8 cellular contexts compared by ENCODE assay signal in the genomic region with DNA sequence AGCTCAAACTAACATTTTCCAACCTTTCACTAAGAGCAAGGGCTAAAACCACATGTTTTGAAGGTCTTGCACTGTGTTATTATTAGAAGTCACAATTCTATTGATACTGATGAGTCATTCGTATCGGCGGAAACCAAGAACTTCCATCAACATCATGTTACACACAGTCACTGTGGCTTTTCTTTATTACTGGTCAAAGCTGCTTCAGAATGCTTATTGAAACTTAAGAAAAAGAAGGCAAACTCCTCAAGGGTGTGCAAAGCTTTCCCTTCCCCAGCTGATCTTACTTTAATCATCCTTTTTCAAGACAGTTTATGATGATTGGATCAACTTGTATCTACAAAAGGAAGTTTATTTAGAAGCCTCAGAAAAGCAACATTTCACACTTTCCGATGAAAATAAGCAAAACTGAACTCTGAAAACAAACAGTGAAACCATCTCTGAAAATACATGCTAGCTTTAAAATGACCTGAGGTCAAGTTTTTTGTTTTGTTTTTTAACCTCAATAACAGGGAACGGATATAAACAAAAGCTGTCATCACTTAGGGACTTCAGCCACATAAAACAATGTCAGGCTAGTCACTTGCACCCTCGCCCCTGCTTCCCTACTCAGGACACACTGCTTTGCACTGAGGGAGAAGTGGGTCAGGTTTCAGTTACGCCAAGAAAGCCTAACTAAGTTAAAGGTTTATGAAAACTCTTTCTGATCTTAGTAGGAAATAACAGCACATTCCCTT. TPM values are rescaled to one million over a fixed set of nuclear protein-coding genes. Genes with fewer than 3 reads are reported as not detected.
DNase-seq lines count a peak whose midpoint lies in the region; ATAC-seq lines count a peak whose summit lies in the region.

No MANE protein-coding gene starts in this region.

- POLR2A ChIA-PET in activated CD4-positive, alpha-beta memory T cell treated with anti-CD3 and anti-CD28 coated beads for 36 hours (lab: Charles Lee) = interaction anchor here (0.7 to 6.1 kb wide), 36 partner anchors 8 to 465 kb away, joined by 3 to 52 read pairs (median 5); partner anchors contain the start of genes BACH2 and MDN1

- H3K27me3 Mint-ChIP-seq in activated CD4-positive, alpha-beta memory T cell treated with anti-CD3 and anti-CD28 coated beads for 36 hours = no peaks in the 10 kb centered on the region

- H3K36me3 Mint-ChIP-seq in activated CD4-positive, alpha-beta memory T cell treated with anti-CD3 and anti-CD28 coated beads for 36 hours = peaks cover 30% of the 10 kb centered on the region

- DNase-seq in COLO829 (ENCODE audit: low spot score) = peak; percentile 53
- peak; percentile 47 for DNase-seq in activated CD4-positive, alpha-beta memory T cell treated with anti-CD3 and anti-CD28 coated beads for 36 hours
- peak; percentile 18 for DNase-seq in globus pallidus (ENCODE audit: low spot score)
- no peak for DNase-seq in DMS114 treated with DMSO at 0.1 percent for 48 hours (lab: John Stamatoyannopoulos, UW; ENCODE audit: unreplicated experiment)
- no peak for DNase-seq in COLO668 (lab: John Stamatoyannopoulos, UW; ENCODE audit: unreplicated experiment)

- intact Hi-C loops in activated CD4-positive, alpha-beta memory T cell treated with anti-CD3 and anti-CD28 coated beads for 36 hours (cut with micrococcal nuclease) = loop anchor here (1.0 to 10.0 kb wide), 16 partner anchors 11 to 460 kb away; partner anchors contain the start of genes BACH2, CASP8AP2 and MAP3K7

- no peaks in the 10 kb centered on the region for H3K9me3 ChIP-seq in skeletal muscle satellite cell (replicated peaks; ENCODE audit: low read length)

- ATAC-seq in GM19452 (IDR thresholded peaks at IDR 0.05; ENCODE audit: unreplicated experiment) = peak; percentile 71
- peak; percentile 76 for ATAC-seq in HG03457 (IDR thresholded peaks at IDR 0.05; ENCODE audit: unreplicated experiment)

- peak overlapping the region; percentile 67 for H3K4me3 Mint-ChIP-seq in activated CD4-positive, alpha-beta memory T cell treated with anti-CD3 and anti-CD28 coated beads for 36 hours

- H3K4me1 ChIP-seq in skeletal muscle satellite cell (ENCODE audit: control insufficient read depth, insufficient read depth, low read length) = peaks cover 21% of the 10 kb centered on the region

- H3K9ac ChIP-seq in skeletal muscle satellite cell (ENCODE audit: low read depth, low read length) = peak overlapping the region; percentile 49

- peak overlapping the region; percentile 47 for H3K4me3 ChIP-seq in skeletal muscle satellite cell (ENCODE audit: low read length)

- H3K4me1 Mint-ChIP-seq in activated CD4-positive, alpha-beta memory T cell treated with anti-CD3 and anti-CD28 coated beads for 36 hours (ENCODE audit: low read depth) = peaks cover 87% of the 10 kb centered on the region

- CTCF ChIA-PET in activated CD4-positive, alpha-beta memory T cell treated with anti-CD3 and anti-CD28 coated beads for 36 hours (lab: Charles Lee) = interaction anchor here (0.6 to 8.9 kb wide), 24 partner anchors 9 to 1410 kb away, joined by 3 to 144 read pairs (median 4); partner anchors contain the start of gene BACH2

- H3K27me3 ChIP-seq in skeletal muscle satellite cell (ENCODE audit: control insufficient read depth, insufficient read depth, low read length) = peaks cover 3% of the 10 kb centered on the region

- H3K9me3 Mint-ChIP-seq in activated CD4-positive, alpha-beta memory T cell treated with anti-CD3 and anti-CD28 coated beads for 36 hours = peaks cover 2% of the 10 kb centered on the region

- no peaks in the 10 kb centered on the region for H3K36me3 ChIP-seq in skeletal muscle satellite cell (ENCODE audit: insufficient read depth, low read length)

- H3K27ac Mint-ChIP-seq in activated CD4-positive, alpha-beta memory T cell treated with anti-CD3 and anti-CD28 coated beads for 36 hours = peak overlapping the region; percentile 89

- peak overlapping the region; percentile 69 for H3K4me2 ChIP-seq in skeletal muscle satellite cell (ENCODE audit: low read length)

RNA-seq across cellular contexts. Expression of gene BACH2, which starts 11.7 kb away (rescaled TPM):
- 10 to 100 TPM; 49.2 to 55.4 TPM for total RNA-seq in activated CD4-positive, alpha-beta memory T cell treated with anti-CD3 and anti-CD28 coated beads for 36 hours
- 0.22 and 0.25 TPM in 2 replicates for total RNA-seq in skeletal muscle satellite cell (2012; rRNA removed)

Comparison
In these comparisons a context has a peak if more than half of its experiments do, and no peak if none do; other contexts are left out.
1. DNase-seq: peak in COLO829 (single experiment), activated CD4-positive, alpha-beta memory T cell treated with anti-CD3 and anti-CD28 coated beads for 36 hours (single experiment) and globus pallidus (single experiment); none in DMS114 treated with DMSO at 0.1 percent for 48 hours (single experiment) and COLO668 (single experiment).